21 cellular contexts compared by ENCODE assay signal in genomic region chr9:136322756-136323330, GRCh38. TPM values are rescaled to one million over a fixed set of nuclear protein-coding genes. Genes with fewer than 3 reads are reported as not detected.
"Had no signal": no experiment of that assay in that cellular context is flagged by ENCODE, and none has a peak within 500 bp of the region (broad histone marks: within the 10 kb centered on the region; RNA-seq: fewer than 3 reads in every experiment).

No MANE protein-coding gene starts in this region.

- H3K27ac Mint-ChIP-seq: activated CD4-positive, alpha-beta T cell treated with anti-CD3 and anti-CD28 coated beads, Interleukin-2, amount 10 ng/mL, durations not matched to agents 24 days and 14 days; activated CD8-positive, alpha-beta memory T cell treated with anti-CD3 and anti-CD28 coated beads, Interleukin-2, amount 10 ng/mL, durations not matched to agents 7 days and 5 days; activated naive CD4-positive, alpha-beta T cell treated with anti-CD3 and anti-CD28 coated beads for 36 hours; activated naive CD8-positive, alpha-beta T cell; activated T-helper 17 cell treated with anti-CD3 and anti-CD28 coated beads, Interleukin-2, amount 50 U/mL, for 72 hours; T-helper 17 cell; WTC11 had no signal

- H3K27ac ChIP-seq: brain microvascular endothelial cell, PC-9 had no signal

- H3K4me3 Mint-ChIP-seq: activated CD4-positive, alpha-beta T cell treated with anti-CD3 and anti-CD28 coated beads, Interleukin-2, amount 10 ng/mL, durations not matched to agents 24 days and 14 days; activated CD8-positive, alpha-beta memory T cell treated with anti-CD3 and anti-CD28 coated beads, Interleukin-2, amount 10 ng/mL, durations not matched to agents 7 days and 5 days; activated naive CD4-positive, alpha-beta T cell treated with anti-CD3 and anti-CD28 coated beads for 36 hours; activated naive CD8-positive, alpha-beta T cell; activated T-cell treated with anti-CD3 and anti-CD28 coated beads, Interleukin-2, amount 50 U/mL, for 4 hours; activated T-helper 17 cell treated with anti-CD3 and anti-CD28 coated beads, Interleukin-2, amount 50 U/mL, for 72 hours; T-helper 17 cell; WTC11 had no signal

- H3K36me3 ChIP-seq: brain microvascular endothelial cell had no signal

- H3K27me3 ChIP-seq: brain microvascular endothelial cell had no signal

- H3K27me3 Mint-ChIP-seq: activated CD4-positive, alpha-beta T cell treated with anti-CD3 and anti-CD28 coated beads, Interleukin-2, amount 10 ng/mL, durations not matched to agents 24 days and 14 days; activated naive CD8-positive, alpha-beta T cell; activated T-helper 17 cell treated with anti-CD3 and anti-CD28 coated beads, Interleukin-2, amount 50 U/mL, for 72 hours; T-helper 17 cell had no signal

- DNase-seq: activated CD4-positive, alpha-beta T cell treated with anti-CD3 and anti-CD28 coated beads for 1 hour; activated CD4-positive, alpha-beta T cell treated with anti-CD3 and anti-CD28 coated beads, Interleukin-2, amount 10 ng/mL, durations not matched to agents 24 days and 14 days; activated CD4-positive, alpha-beta T cell treated with anti-CD3 and anti-CD28 coated beads, Interleukin-2, amount 50 U/mL, for 48 hours; activated CD8-positive, alpha-beta memory T cell treated with anti-CD3 and anti-CD28 coated beads, Interleukin-2, amount 10 ng/mL, durations not matched to agents 7 days and 5 days; activated gamma-delta T cell; activated naive CD4-positive, alpha-beta T cell treated with anti-CD3 and anti-CD28 coated beads for 36 hours; activated T-cell treated with anti-CD3 and anti-CD28 coated beads, Interleukin-2, amount 50 U/mL, for 4 hours; amygdala; brain microvascular endothelial cell; Karpas-422; NCI-H1930; NCI-H510A; NCI-H526 treated with DMSO at 0.1 percent for 48 hours; SIG-M5; T-helper 17 cell; T-helper 9 cell had no signal

- H3K4me3 ChIP-seq: PC-9 had no signal

- H3K9me3 Mint-ChIP-seq: activated CD4-positive, alpha-beta T cell treated with anti-CD3 and anti-CD28 coated beads, Interleukin-2, amount 10 ng/mL, durations not matched to agents 24 days and 14 days; activated naive CD4-positive, alpha-beta T cell treated with anti-CD3 and anti-CD28 coated beads for 36 hours; activated T-cell treated with anti-CD3 and anti-CD28 coated beads, Interleukin-2, amount 50 U/mL, for 4 hours; activated T-helper 17 cell treated with anti-CD3 and anti-CD28 coated beads, Interleukin-2, amount 50 U/mL, for 72 hours had no signal

- H3K36me3 Mint-ChIP-seq: activated CD8-positive, alpha-beta memory T cell treated with anti-CD3 and anti-CD28 coated beads, Interleukin-2, amount 10 ng/mL, durations not matched to agents 7 days and 5 days; activated naive CD8-positive, alpha-beta T cell; WTC11 had no signal

- H3K4me2 ChIP-seq: PC-9 had no signal

- ATAC-seq: activated CD8-positive, alpha-beta memory T cell treated with anti-CD3 and anti-CD28 coated beads, Interleukin-2, amount 10 ng/mL, durations not matched to agents 7 days and 5 days; activated T-cell treated with anti-CD3 and anti-CD28 coated beads, Interleukin-2, amount 50 U/mL, for 4 hours; activated T-helper 17 cell treated with anti-CD3 and anti-CD28 coated beads, Interleukin-2, amount 50 U/mL, for 72 hours; T-helper 17 cell; WTC11 had no signal

- H3K4me1 Mint-ChIP-seq: activated CD4-positive, alpha-beta T cell treated with anti-CD3 and anti-CD28 coated beads, Interleukin-2, amount 10 ng/mL, durations not matched to agents 24 days and 14 days; activated CD8-positive, alpha-beta memory T cell treated with anti-CD3 and anti-CD28 coated beads, Interleukin-2, amount 10 ng/mL, durations not matched to agents 7 days and 5 days; activated T-helper 17 cell treated with anti-CD3 and anti-CD28 coated beads, Interleukin-2, amount 50 U/mL, for 72 hours; T-helper 17 cell had no signal

- H2AFZ ChIP-seq: PC-9 had no signal

- FAIRE-seq: astrocyte had no signal

RNA-seq across cellular contexts. Expression of gene CCDC187, which starts 18.9 kb away (rescaled TPM):
- total RNA-seq: activated CD4-positive, alpha-beta T cell treated with anti-CD3 and anti-CD28 coated beads, Interleukin-2, amount 10 ng/mL, durations not matched to agents 24 days and 14 days; activated CD8-positive, alpha-beta memory T cell treated with anti-CD3 and anti-CD28 coated beads, Interleukin-2, amount 10 ng/mL, durations not matched to agents 7 days and 5 days; activated naive CD4-positive, alpha-beta T cell treated with anti-CD3 and anti-CD28 coated beads for 36 hours had no signal
